8 cellular contexts compared by ENCODE assay signal in the genomic region with DNA sequence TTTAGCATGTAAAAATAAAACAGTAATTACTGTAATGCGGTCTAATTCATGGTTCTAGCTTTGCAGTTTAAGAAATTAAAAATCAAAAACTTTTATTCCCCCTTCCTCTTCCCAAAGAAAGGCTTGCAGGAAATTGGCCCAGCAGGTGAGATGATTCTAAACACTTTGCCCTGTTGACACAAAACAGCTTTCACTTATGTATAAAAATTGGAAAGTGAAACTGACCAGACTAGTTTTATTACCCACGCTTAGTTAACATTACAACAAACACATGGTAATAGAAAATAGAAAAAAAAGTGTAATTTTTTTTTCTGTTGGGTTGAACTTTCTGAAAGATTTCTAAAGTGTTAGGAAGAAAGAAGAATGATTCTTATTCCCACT. TPM values are rescaled to one million over a fixed set of nuclear protein-coding genes. Genes with fewer than 3 reads are reported as not detected.
DNase-seq lines count a peak whose midpoint lies in the region; ATAC-seq and TF ChIP-seq lines count a peak whose summit lies in the region.

No MANE protein-coding gene starts in this region.

- H3K4me1 ChIP-seq in right cardiac atrium (ENCODE audit: control insufficient read depth, insufficient read depth, low read length) (peaks cover 2% of the 10 kb centered on the region), smooth muscle cell (ENCODE audit: low read depth) (peaks cover 35% of the 10 kb centered on the region)

- H3K27me3 Mint-ChIP-seq in WTC11 (ENCODE audit: low read depth), result no peaks in the 10 kb centered on the region

- intact Hi-C loops in right cardiac atrium (cut with DNase I), result loop anchor here in 2 of 4 donors (10.0 kb wide), 2 partner anchors 53 to 283 kb away; no protein-coding TSS in a partner anchor
- intact Hi-C loops in head of caudate nucleus (cut with DNase I), result loop anchor here (5.0 kb wide), 1 partner anchor 280 kb away; no protein-coding TSS in a partner anchor

- H4K20me1 ChIP-seq in smooth muscle cell (ENCODE audit: low read depth), result peaks cover 29% of the 10 kb centered on the region

- peak overlapping the region; percentile 91 for H3K4me2 ChIP-seq in smooth muscle cell

- peak overlapping the region; percentile 100 for H3K27ac Mint-ChIP-seq in WTC11

- H3K79me2 ChIP-seq in smooth muscle cell (ENCODE audit: low read depth), result peaks cover 35% of the 10 kb centered on the region

- H3K9me3 ChIP-seq in right cardiac atrium (ENCODE audit: control insufficient read depth, low read length), result no peaks in the 10 kb centered on the region
- no peaks in the 10 kb centered on the region for H3K9me3 ChIP-seq in smooth muscle cell (replicated peaks; ENCODE audit: low read depth)

- ATAC-seq in WTC11, result no peak
- ATAC-seq in right cardiac atrium, result no peak

- POLR2A ChIA-PET in WTC11 (lab: Charles Lee), result interaction anchor here (0.7 to 1.7 kb wide), 5 partner anchors 31 to 198 kb away, joined by 4 to 8 read pairs (median 5); a partner anchor contains a TSS

- 41% methylated on average over 2 of the region's 2 CpGs for whole genome bisulfite sequencing in right cardiac atrium
- 44% methylated on average over 2 of the region's 2 CpGs for WGBS in smooth muscle cell (ENCODE audit: low lambda C conversion rate)

- peaks cover 52% of the 10 kb centered on the region for H3K4me1 Mint-ChIP-seq in WTC11

- peaks cover under 1% of the 10 kb centered on the region for H3K9me3 Mint-ChIP-seq in WTC11

- no peaks in the 10 kb centered on the region for H3K36me3 ChIP-seq in smooth muscle cell (ENCODE audit: low read depth)

- CTCF ChIA-PET in WTC11 (lab: Charles Lee), result interaction anchor here (1.0 to 1.6 kb wide), 3 partner anchors 13 to 77 kb away, joined by 3 to 10 read pairs (median 4); no protein-coding TSS in a partner anchor

- H3K27ac ChIP-seq in right cardiac atrium (ENCODE audit: low read length) (no peak overlapping the region), smooth muscle cell (ENCODE audit: low read depth) (peak overlapping the region; percentile 98)

- DNase-seq in DMS 273 (lab: John Stamatoyannopoulos, UW; ENCODE audit: unreplicated experiment) (peak; percentile 37), DMS 273 treated with DMSO at 0.1 percent for 48 hours (lab: John Stamatoyannopoulos, UW) (no peak), WTC11 (ENCODE audit: low spot score) (no peak), right cardiac atrium (no peak), smooth muscle cell (lab: John Stamatoyannopoulos, UW; ENCODE audit: unreplicated experiment) (no peak), hepatic stellate cell (ENCODE audit: low spot score) (no peak), head of caudate nucleus (no peak), amniotic stem cell (lab: John Stamatoyannopoulos, UW) (no peak)

- H3K4me3 Mint-ChIP-seq in WTC11, result peak overlapping the region; percentile 98

- peak overlapping the region; percentile 86 for H3K9ac ChIP-seq in smooth muscle cell (ENCODE audit: low read depth)

- peaks cover 14% of the 10 kb centered on the region for H3F3A ChIP-seq in smooth muscle cell (ENCODE audit: low read depth)

- peaks cover under 1% of the 10 kb centered on the region; the same call in 1 of the 2 replicates for H3K36me3 Mint-ChIP-seq in WTC11

- H3K4me3 ChIP-seq in right cardiac atrium (ENCODE audit: low read length) (peak overlapping the region; percentile 90), smooth muscle cell (peak overlapping the region; percentile 94)

- H3K27me3 ChIP-seq in right cardiac atrium (ENCODE audit: control insufficient read depth, insufficient read depth) (no peaks in the 10 kb centered on the region), smooth muscle cell (ENCODE audit: low read depth) (no peaks in the 10 kb centered on the region)

- H2AFZ ChIP-seq in smooth muscle cell (ENCODE audit: low read depth), result peak overlapping the region; percentile 88

- TF ChIP-seq CTCF in WTC11 (IDR thresholded peaks at IDR 0.05) (no peak), smooth muscle cell (IDR thresholded peaks at IDR 0.05; ENCODE audit: borderline replicate concordance, insufficient read depth, poor library complexity, severe bottlenecking) (no peak)

TF ChIP-seq in WTC11, 78 proteins besides CTCF, POLR2A, EP300 and RAD21 (continues in another document):
- TF ChIP-seq, protein P1, sequence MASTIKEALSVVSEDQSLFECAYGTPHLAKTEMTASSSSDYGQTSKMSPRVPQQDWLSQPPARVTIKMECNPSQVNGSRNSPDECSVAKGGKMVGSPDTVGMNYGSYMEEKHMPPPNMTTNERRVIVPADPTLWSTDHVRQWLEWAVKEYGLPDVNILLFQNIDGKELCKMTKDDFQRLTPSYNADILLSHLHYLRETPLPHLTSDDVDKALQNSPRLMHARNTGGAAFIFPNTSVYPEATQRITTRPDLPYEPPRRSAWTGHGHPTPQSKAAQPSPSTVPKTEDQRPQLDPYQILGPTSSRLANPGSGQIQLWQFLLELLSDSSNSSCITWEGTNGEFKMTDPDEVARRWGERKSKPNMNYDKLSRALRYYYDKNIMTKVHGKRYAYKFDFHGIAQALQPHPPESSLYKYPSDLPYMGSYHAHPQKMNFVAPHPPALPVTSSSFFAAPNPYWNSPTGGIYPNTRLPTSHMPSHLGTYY (CRISPR knock-in tag; IDR thresholded peaks at IDR 0.05), result no peak
- TF ChIP-seq, protein P2, sequence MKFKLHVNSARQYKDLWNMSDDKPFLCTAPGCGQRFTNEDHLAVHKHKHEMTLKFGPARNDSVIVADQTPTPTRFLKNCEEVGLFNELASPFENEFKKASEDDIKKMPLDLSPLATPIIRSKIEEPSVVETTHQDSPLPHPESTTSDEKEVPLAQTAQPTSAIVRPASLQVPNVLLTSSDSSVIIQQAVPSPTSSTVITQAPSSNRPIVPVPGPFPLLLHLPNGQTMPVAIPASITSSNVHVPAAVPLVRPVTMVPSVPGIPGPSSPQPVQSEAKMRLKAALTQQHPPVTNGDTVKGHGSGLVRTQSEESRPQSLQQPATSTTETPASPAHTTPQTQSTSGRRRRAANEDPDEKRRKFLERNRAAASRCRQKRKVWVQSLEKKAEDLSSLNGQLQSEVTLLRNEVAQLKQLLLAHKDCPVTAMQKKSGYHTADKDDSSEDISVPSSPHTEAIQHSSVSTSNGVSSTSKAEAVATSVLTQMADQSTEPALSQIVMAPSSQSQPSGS (CRISPR knock-in tag; IDR thresholded peaks at IDR 0.05; ENCODE audit: borderline replicate concordance, low read depth), result no peak
- TF ChIP-seq SOX15 (CRISPR knock-in tag; IDR thresholded peaks at IDR 0.05) (no peak), MXD4 (CRISPR knock-in tag; IDR thresholded peaks at IDR 0.05; ENCODE audit: borderline replicate concordance) (no peak), ZNF232 (CRISPR knock-in tag; IDR thresholded peaks at IDR 0.05) (no peak), NR2C2 (CRISPR knock-in tag; IDR thresholded peaks at IDR 0.05) (no peak), NFYB (CRISPR knock-in tag; conservative IDR thresholded peaks at IDR 0.05; ENCODE audit: low read depth) (no peak), FOXJ3 (CRISPR knock-in tag; IDR thresholded peaks at IDR 0.05; ENCODE audit: borderline replicate concordance) (no peak), SMAD3 (CRISPR knock-in tag; IDR thresholded peaks at IDR 0.05; ENCODE audit: borderline replicate concordance) (no peak)
- TF ChIP-seq, protein P3, sequence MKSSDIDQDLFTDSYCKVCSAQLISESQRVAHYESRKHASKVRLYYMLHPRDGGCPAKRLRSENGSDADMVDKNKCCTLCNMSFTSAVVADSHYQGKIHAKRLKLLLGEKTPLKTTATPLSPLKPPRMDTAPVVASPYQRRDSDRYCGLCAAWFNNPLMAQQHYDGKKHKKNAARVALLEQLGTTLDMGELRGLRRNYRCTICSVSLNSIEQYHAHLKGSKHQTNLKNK (CRISPR knock-in tag; IDR thresholded peaks at IDR 0.05), result no peak
- TF ChIP-seq, protein P4, sequence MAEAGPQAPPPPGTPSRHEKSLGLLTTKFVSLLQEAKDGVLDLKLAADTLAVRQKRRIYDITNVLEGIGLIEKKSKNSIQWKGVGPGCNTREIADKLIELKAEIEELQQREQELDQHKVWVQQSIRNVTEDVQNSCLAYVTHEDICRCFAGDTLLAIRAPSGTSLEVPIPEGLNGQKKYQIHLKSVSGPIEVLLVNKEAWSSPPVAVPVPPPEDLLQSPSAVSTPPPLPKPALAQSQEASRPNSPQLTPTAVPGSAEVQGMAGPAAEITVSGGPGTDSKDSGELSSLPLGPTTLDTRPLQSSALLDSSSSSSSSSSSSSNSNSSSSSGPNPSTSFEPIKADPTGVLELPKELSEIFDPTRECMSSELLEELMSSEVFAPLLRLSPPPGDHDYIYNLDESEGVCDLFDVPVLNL (CRISPR knock-in tag; IDR thresholded peaks at IDR 0.05; ENCODE audit: borderline replicate concordance, low read depth), result no peak
- TF ChIP-seq, protein P5, sequence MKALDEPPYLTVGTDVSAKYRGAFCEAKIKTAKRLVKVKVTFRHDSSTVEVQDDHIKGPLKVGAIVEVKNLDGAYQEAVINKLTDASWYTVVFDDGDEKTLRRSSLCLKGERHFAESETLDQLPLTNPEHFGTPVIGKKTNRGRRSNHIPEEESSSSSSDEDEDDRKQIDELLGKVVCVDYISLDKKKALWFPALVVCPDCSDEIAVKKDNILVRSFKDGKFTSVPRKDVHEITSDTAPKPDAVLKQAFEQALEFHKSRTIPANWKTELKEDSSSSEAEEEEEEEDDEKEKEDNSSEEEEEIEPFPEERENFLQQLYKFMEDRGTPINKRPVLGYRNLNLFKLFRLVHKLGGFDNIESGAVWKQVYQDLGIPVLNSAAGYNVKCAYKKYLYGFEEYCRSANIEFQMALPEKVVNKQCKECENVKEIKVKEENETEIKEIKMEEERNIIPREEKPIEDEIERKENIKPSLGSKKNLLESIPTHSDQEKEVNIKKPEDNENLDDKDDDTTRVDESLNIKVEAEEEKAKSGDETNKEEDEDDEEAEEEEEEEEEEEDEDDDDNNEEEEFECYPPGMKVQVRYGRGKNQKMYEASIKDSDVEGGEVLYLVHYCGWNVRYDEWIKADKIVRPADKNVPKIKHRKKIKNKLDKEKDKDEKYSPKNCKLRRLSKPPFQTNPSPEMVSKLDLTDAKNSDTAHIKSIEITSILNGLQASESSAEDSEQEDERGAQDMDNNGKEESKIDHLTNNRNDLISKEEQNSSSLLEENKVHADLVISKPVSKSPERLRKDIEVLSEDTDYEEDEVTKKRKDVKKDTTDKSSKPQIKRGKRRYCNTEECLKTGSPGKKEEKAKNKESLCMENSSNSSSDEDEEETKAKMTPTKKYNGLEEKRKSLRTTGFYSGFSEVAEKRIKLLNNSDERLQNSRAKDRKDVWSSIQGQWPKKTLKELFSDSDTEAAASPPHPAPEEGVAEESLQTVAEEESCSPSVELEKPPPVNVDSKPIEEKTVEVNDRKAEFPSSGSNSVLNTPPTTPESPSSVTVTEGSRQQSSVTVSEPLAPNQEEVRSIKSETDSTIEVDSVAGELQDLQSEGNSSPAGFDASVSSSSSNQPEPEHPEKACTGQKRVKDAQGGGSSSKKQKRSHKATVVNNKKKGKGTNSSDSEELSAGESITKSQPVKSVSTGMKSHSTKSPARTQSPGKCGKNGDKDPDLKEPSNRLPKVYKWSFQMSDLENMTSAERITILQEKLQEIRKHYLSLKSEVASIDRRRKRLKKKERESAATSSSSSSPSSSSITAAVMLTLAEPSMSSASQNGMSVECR (CRISPR knock-in tag; IDR thresholded peaks at IDR 0.05; ENCODE audit: borderline replicate concordance), result no peak

RNA-seq across cellular contexts. Expression of a gene that starts 1.2 kb away (rescaled TPM):
- total RNA-seq in WTC11 (2021), result 48.4 to 55.2 TPM (median 49.8 TPM) in 3 replicates
- 10 to 100 TPM; 21.3 to 28.1 (median 23.8) TPM for total RNA-seq in right cardiac atrium
- 8.3 TPM for polyA plus RNA-seq in right cardiac atrium
- 35.1 and 36.8 TPM in 2 replicates for total RNA-seq in smooth muscle cell
- polyA plus RNA-seq in smooth muscle cell, result 13.7 and 15.3 TPM in 2 replicates
